Comparison of ENCODE assay signal across 13 cellular contexts in the genomic region with DNA sequence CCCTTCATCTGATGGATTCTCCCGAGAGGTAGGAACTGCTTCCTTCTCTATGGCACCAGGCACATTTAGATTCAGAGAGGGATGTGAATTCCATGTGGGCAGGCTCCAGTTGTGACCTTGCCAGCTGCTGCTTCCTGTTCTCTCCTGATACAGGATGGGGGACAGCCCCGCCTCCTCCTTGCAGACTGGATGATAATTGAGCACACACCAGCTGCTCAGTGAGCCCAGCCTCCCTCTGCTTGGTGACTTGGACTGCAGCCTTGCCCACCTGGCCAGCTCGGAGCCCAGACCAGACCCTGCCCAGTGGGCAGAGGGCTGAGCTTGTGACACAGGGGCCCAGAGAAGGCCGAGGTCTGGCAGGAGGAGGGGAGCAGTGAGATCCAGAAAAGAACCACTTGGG.
DNase-seq lines count a peak whose midpoint lies in the region; ATAC-seq, FAIRE-seq and TF ChIP-seq lines count a peak whose summit lies in the region.
"Had no signal": no experiment of that assay in that cellular context is flagged by ENCODE, and none has a peak within 500 bp of the region (broad histone marks: within the 10 kb centered on the region; RNA-seq: fewer than 3 reads in every experiment).

No MANE protein-coding gene starts in this region.

- no peak overlapping the region for H3K4ac ChIP-seq in H1 (replicated peaks; ENCODE audit: insufficient read length, low read depth, low read length)

- CTCF ChIA-PET in H1 (lab: Charles Lee; ENCODE audit: partially characterized antibody): interaction anchor here (0.6 to 2.0 kb wide), 11 partner anchors 13 to 270 kb away, joined by 3 to 7 read pairs (median 3); no protein-coding TSS in a partner anchor

- no peak overlapping the region for H4K5ac ChIP-seq in H1 (ENCODE audit: insufficient read length, low read depth, low read length)

- TF ChIP-seq EP300 in H1 (IDR thresholded peaks at IDR 0.05; ENCODE audit: borderline replicate concordance in 1 of 2, low read depth in 2 of 2, low read length in 2 of 2): no peak

- H3K36me3 ChIP-seq in H1 (ENCODE audit: control insufficient read depth in 2 of 4, insufficient read depth in 4 of 4, low read length in 3 of 4) (no peaks in the 10 kb centered on the region), small intestine (ENCODE audit: control insufficient read depth in 2 of 2, insufficient read depth in 2 of 2, low read length in 2 of 2) (no peaks in the 10 kb centered on the region), thyroid gland (no peaks in the 10 kb centered on the region)
- H3K36me3 ChIP-seq: tibial nerve had no signal

- H2BK12ac ChIP-seq in H1 (ENCODE audit: low read depth, low read length): no peak overlapping the region

- H2BK120ac ChIP-seq in H1 (replicated peaks; ENCODE audit: low read depth, low read length): no peak overlapping the region

- H3K23ac ChIP-seq in H1 (ENCODE audit: insufficient read length): no peak overlapping the region

- H2AFZ ChIP-seq in H1 (ENCODE audit: low read length): peak overlapping the region; percentile 63; the same call in 1 of the 2 replicates

- no peak overlapping the region for H3K14ac ChIP-seq in H1 (ENCODE audit: insufficient read length)

- H4K8ac ChIP-seq in H1 (ENCODE audit: extremely low read depth, insufficient read depth, low read length): no peak overlapping the region

- H3K79me1 ChIP-seq in H1 (ENCODE audit: low read depth, low read length): no peaks in the 10 kb centered on the region

- peaks cover 0 to 8% (median 5%) of the 10 kb centered on the region in 4 experiments; a peak in 6 of 7 replicates for H3K4me1 ChIP-seq in H1 (replicated peaks in 1 of 4; ENCODE audit: control insufficient read depth in 3 of 4, insufficient read depth in 4 of 4, low read length in 3 of 4)
- peaks cover 0 to 9% of the 10 kb centered on the region in 2 donors for H3K4me1 ChIP-seq in small intestine (ENCODE audit: control insufficient read depth in 2 of 2, insufficient read depth in 1 of 2, low read depth in 1 of 2, low read length in 1 of 2)
- peaks cover 0 to 11% of the 10 kb centered on the region in 2 donors for H3K4me1 ChIP-seq in thyroid gland
- H3K4me1 ChIP-seq: A549 had no signal

- H4K91ac ChIP-seq in H1 (replicated peaks; ENCODE audit: insufficient read length, low read length): no peak overlapping the region

- H3K79me2 ChIP-seq in H1 (ENCODE audit: control insufficient read depth in 1 of 2, insufficient read depth in 2 of 2, low read length in 2 of 2): no peaks in the 10 kb centered on the region

- TF ChIP-seq RAD21 in H1 (IDR thresholded peaks at IDR 0.05 in 1 of 2, conservative IDR thresholded peaks at IDR 0.05 in 1 of 2; ENCODE audit: low read depth in 2 of 2, low read length in 2 of 2): no peak

- no peak overlapping the region for H2BK5ac ChIP-seq in H1 (ENCODE audit: low read depth, low read length)

- no peaks in the 10 kb centered on the region for H4K20me1 ChIP-seq in H1 (replicated peaks in 1 of 2; ENCODE audit: control insufficient read depth in 1 of 2, insufficient read depth in 2 of 2, low read length in 2 of 2)

- H2BK20ac ChIP-seq in H1 (ENCODE audit: low read length): no peak overlapping the region

- no peak overlapping the region for H3K4me2 ChIP-seq in H1 (ENCODE audit: insufficient read depth in 1 of 2, low read depth in 2 of 2, low read length in 2 of 2)
- H3K4me2 ChIP-seq: A549 had no signal

- POLR2A ChIA-PET in H1 (lab: Charles Lee; ENCODE audit: partially characterized antibody): no interaction called here

- TF ChIP-seq CTCF in H1 (IDR thresholded peaks at IDR 0.05; ENCODE audit: control extremely low read depth in 1 of 3, insufficient read depth in 1 of 3, low read depth in 1 of 3, low read length in 3 of 3) (no peak), thyroid gland (IDR thresholded peaks at IDR 0.05) (no peak)

- no peaks in the 10 kb centered on the region; a peak in 1 of 7 replicates for H3K27me3 ChIP-seq in H1 (replicated peaks in 1 of 4; ENCODE audit: control insufficient read depth in 3 of 4, extremely low read depth in 1 of 4, insufficient read depth in 3 of 4, low read length in 3 of 4)
- no peaks in the 10 kb centered on the region for H3K27me3 ChIP-seq in small intestine (ENCODE audit: control insufficient read depth in 2 of 2, insufficient read depth in 2 of 2, low read length in 2 of 2)
- H3K27me3 ChIP-seq in thyroid gland: no peaks in the 10 kb centered on the region
- H3K27me3 ChIP-seq: tibial nerve had no signal

- FAIRE-seq in H1 (lab: Jason Lieb, UNC) (no peak), small intestine (lab: Jason Lieb, UNC) (no peak)
- FAIRE-seq: A549, colon had no signal

- H3K4me3 ChIP-seq in H1 (ENCODE audit: extremely low read depth in 1 of 4, insufficient read depth in 2 of 4, low read depth in 3 of 4, low read length in 4 of 4): no peak overlapping the region
- no peak overlapping the region for H3K4me3 ChIP-seq in small intestine (ENCODE audit: low read depth in 1 of 2, low read length in 2 of 2)
- no peak overlapping the region for H3K4me3 ChIP-seq in thyroid gland (replicated peaks in 1 of 3)
- H3K4me3 ChIP-seq: A549, tibial nerve had no signal

- H2AK5ac ChIP-seq in H1 (ENCODE audit: low read depth, low read length): no peak overlapping the region

- 81% methylated on average over 4 of the region's 4 CpGs; no CpG with 5 or more reads in 1 of the 2 experiments for WGBS in H1 (ENCODE audit: extremely low coverage in 1 of 2, insufficient coverage in 1 of 2, insufficient read length in 1 of 2, insufficient replicate concordance in 2 of 2, low coverage in 1 of 2, low lambda C conversion rate in 2 of 2, missing lambda C conversion rate in 1 of 2), 2 experiments
- 13 to 35% (median 18%) methylated on average over 4 of the region's 4 CpGs for WGBS in small intestine, 3 donors
- 60 to 74% methylated on average over 4 of the region's 4 CpGs for WGBS in thyroid gland, 2 donors

- H3K27ac ChIP-seq in H1 (ENCODE audit: low read depth, low read length): no peak overlapping the region
- H3K27ac ChIP-seq in small intestine (ENCODE audit: low read depth in 1 of 2, low read length in 1 of 2): no peak overlapping the region
- H3K27ac ChIP-seq in thyroid gland: no peak overlapping the region
- H3K27ac ChIP-seq: A549, tibial nerve had no signal

- H3K9me3 ChIP-seq in H1 (ENCODE audit: insufficient read depth in 2 of 2, low read depth in 1 of 2, low read length in 1 of 2): no peaks in the 10 kb centered on the region
- no peaks in the 10 kb centered on the region for H3K9me3 ChIP-seq in small intestine (ENCODE audit: control insufficient read depth, low read depth)
- no peaks in the 10 kb centered on the region for H3K9me3 ChIP-seq in thyroid gland
- H3K9me3 ChIP-seq: tibial nerve had no signal

- intact Hi-C loops in thyroid gland (cut with DNase I): no loop called here

- DNase-seq in NCI-H2029 (lab: John Stamatoyannopoulos, UW): peak; percentile 64
- DNase-seq in NCI-H2029 treated with DMSO at 0.1 percent for 48 hours (lab: John Stamatoyannopoulos, UW): no peak
- DNase-seq in NCI-H510A treated with DMSO at 0.1 percent for 48 hours (lab: John Stamatoyannopoulos, UW): peak; percentile 86
- DNase-seq in H1 (ENCODE audit: low read depth in 1 of 2, low spot score in 2 of 2): peak in 1 of 2 experiments; percentile 45
- DNase-seq in small intestine: peak; percentile 40
- DNase-seq in activated CD4-positive, alpha-beta T cell treated with anti-CD3 and anti-CD28 coated beads, Interleukin-2, amount 50 U/mL, for 48 hours: no peak
- DNase-seq in thyroid gland: no peak
- DNase-seq: activated T-cell treated with anti-CD3 and anti-CD28 coated beads, Interleukin-2, amount 50 U/mL, for 48 hours; naive B cell had no signal

- H3K56ac ChIP-seq in H1 (replicated peaks; ENCODE audit: insufficient read length, low read depth, low read length): no peak overlapping the region

- peaks cover 4% of the 10 kb centered on the region; the same call in 1 of the 2 replicates for H3K23me2 ChIP-seq in H1 (ENCODE audit: low read depth, low read length)

- ATAC-seq in HG03175 (IDR thresholded peaks at IDR 0.05; ENCODE audit: unreplicated experiment): no peak
- ATAC-seq: A549 had no signal

- no peak overlapping the region for H3K9ac ChIP-seq in H1 (replicated peaks in 1 of 4; ENCODE audit: extremely low read depth in 1 of 4, low read depth in 3 of 4, low read length in 3 of 4)

- no peak overlapping the region for H2BK15ac ChIP-seq in H1 (ENCODE audit: low read length)

- TF ChIP-seq POLR2A in H1 (IDR thresholded peaks at IDR 0.05; ENCODE audit: control extremely low read depth in 1 of 2, low read depth in 2 of 2, low read length in 2 of 2) (no peak), thyroid gland (IDR thresholded peaks at IDR 0.05) (no peak)

- peak overlapping the region; percentile 54; the same call in 1 of the 2 replicates for H3K18ac ChIP-seq in H1 (ENCODE audit: extremely low read depth, low read length)

TF ChIP-seq in H1, 55 proteins besides CTCF, POLR2A, EP300 and RAD21:
- TF ChIP-seq YY1 (IDR thresholded peaks at IDR 0.05; ENCODE audit: low read depth, low read length) (no peak), SP4 (IDR thresholded peaks at IDR 0.05; ENCODE audit: low read length) (no peak), CHD1 (IDR thresholded peaks at IDR 0.05; ENCODE audit: low read depth, low read length) (no peak), SIRT6 (IDR thresholded peaks at IDR 0.05; ENCODE audit: low read length) (no peak), HDAC2 (IDR thresholded peaks at IDR 0.05; ENCODE audit: borderline replicate concordance in 1 of 2, low read depth in 2 of 2, low read length in 2 of 2) (no peak), RXRA (IDR thresholded peaks at IDR 0.05; ENCODE audit: insufficient read depth, low read depth, low read length) (no peak), ASH2L (IDR thresholded peaks at IDR 0.05; ENCODE audit: low read length) (no peak), CHD2 (IDR thresholded peaks at IDR 0.05; ENCODE audit: low read length) (no peak), ZNF274 (IDR thresholded peaks at IDR 0.05; ENCODE audit: borderline replicate concordance, extremely low read depth, low read length) (no peak), EGR1 (IDR thresholded peaks at IDR 0.05; ENCODE audit: borderline replicate concordance, low read depth, low read length) (no peak)

Comparison
In these comparisons a context has a peak if more than half of its experiments do, and no peak if none do; other contexts are left out.
1. DNase-seq: peak in NCI-H2029 (single experiment), NCI-H510A treated with DMSO at 0.1 percent for 48 hours (single experiment) and small intestine (single experiment); none in NCI-H2029 treated with DMSO at 0.1 percent for 48 hours (single experiment), activated CD4-positive, alpha-beta T cell treated with anti-CD3 and anti-CD28 coated beads, Interleukin-2, amount 50 U/mL, for 48 hours (0 of 2) and thyroid gland (0 of 2).